ENCODE assay signal across 11 cellular contexts in the genomic region with DNA sequence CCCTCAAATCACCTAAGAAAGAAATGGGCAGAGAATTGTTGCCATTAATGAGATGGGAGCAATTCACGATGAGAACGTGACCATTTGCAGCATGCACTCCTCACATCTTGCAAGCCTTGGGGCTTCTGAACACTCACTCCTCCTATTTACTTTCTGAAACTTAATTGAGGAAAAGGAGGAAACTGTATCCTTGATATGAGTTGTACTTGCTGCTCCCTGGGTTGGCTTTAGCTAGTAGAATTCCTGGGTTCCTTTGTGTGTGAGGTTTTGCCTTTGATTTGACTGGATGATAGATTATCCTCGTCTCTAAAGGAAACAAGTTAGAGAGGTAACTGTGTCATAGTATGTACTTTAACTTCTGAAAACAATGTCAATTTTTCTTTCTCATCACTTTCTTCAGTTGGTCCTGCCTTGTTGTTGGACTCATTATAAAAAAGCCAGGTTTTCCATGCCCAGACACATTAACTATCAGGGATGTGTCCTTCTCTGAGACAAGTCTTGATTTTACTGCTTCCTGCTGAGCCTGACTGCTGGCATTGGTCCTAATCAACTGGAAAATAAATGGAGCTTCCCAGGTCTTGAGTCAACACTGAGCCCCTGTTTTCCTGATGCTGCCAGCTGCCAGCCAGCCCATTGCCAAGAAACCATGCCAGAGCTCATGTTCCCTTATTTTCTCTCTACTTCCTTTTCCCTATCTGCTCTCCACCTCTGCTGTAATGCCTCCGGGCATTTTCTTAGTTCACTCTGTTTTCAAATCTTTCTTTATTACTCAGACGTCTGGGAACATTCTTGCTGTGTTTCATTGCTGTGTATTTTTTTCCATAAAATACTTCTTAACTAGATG. TPM values are rescaled to one million over a fixed set of nuclear protein-coding genes. Genes with fewer than 3 reads are reported as not detected.
DNase-seq lines count a peak whose midpoint lies in the region; ATAC-seq and TF ChIP-seq lines count a peak whose summit lies in the region.
"Had no signal": no experiment of that assay in that cellular context is flagged by ENCODE, and none has a peak within 500 bp of the region (broad histone marks: within the 10 kb centered on the region; RNA-seq: fewer than 3 reads in every experiment).

No MANE protein-coding gene starts in this region.

- no peak overlapping the region for H4K91ac ChIP-seq in H9 (ENCODE audit: insufficient read length, low read depth, low read length)

- H3K23ac ChIP-seq in H9 (ENCODE audit: insufficient read length, low read depth, low read length) = no peak overlapping the region

- H2BK15ac ChIP-seq in H9 (ENCODE audit: low read depth, low read length) = no peak overlapping the region

- no peak overlapping the region for H2BK12ac ChIP-seq in H9 (ENCODE audit: insufficient read length, low read depth, low read length)

- H3K56ac ChIP-seq in H9 (ENCODE audit: insufficient read length, low read depth, low read length) = no peak overlapping the region

- H4K5ac ChIP-seq in H9 (ENCODE audit: insufficient read length, low read depth, low read length) = no peak overlapping the region

- no peaks in the 10 kb centered on the region for H3K27me3 ChIP-seq in mammary epithelial cell (ENCODE audit: insufficient read depth, low read length)
- H3K27me3 ChIP-seq in muscle layer of duodenum (ENCODE audit: low read depth, low read length) = no peaks in the 10 kb centered on the region
- H3K27me3 ChIP-seq in H9 (ENCODE audit: insufficient read depth, low read length) = no peaks in the 10 kb centered on the region

- H3K27ac ChIP-seq in mammary epithelial cell (ENCODE audit: insufficient read depth, low read depth, low read length) = no peak overlapping the region
- peak overlapping the region; percentile 8 for H3K27ac ChIP-seq in muscle layer of duodenum (ENCODE audit: low read length)
- H3K27ac ChIP-seq in H9 (ENCODE audit: insufficient read length, low read depth, low read length) = no peak overlapping the region

- H3K4me1 ChIP-seq in mammary epithelial cell (ENCODE audit: insufficient read depth, low read length) (peaks cover 19% of the 10 kb centered on the region), muscle layer of duodenum (ENCODE audit: control insufficient read depth in 1 of 2, insufficient read depth in 2 of 2, low read length in 2 of 2) (peaks cover 0 to 6% of the 10 kb centered on the region in 2 donors), H9 (ENCODE audit: insufficient read depth, low read length) (no peaks in the 10 kb centered on the region)

- H3K27me3 Mint-ChIP-seq in activated CD8-positive, alpha-beta T cell treated with anti-CD3 and anti-CD28 coated beads for 36 hours = peaks cover 13% of the 10 kb centered on the region
- H3K27me3 Mint-ChIP-seq in H9 (ENCODE audit: low read depth) = peaks cover 7% of the 10 kb centered on the region

- H4K20me1 ChIP-seq in mammary epithelial cell (ENCODE audit: insufficient read depth, low read length) (no peaks in the 10 kb centered on the region), H9 (ENCODE audit: control insufficient read depth, insufficient read depth, insufficient read length) (no peaks in the 10 kb centered on the region)

- H3K4ac ChIP-seq in H9 (ENCODE audit: low read depth, low read length) = no peak overlapping the region

- no peak overlapping the region for H3K4me3 Mint-ChIP-seq in activated CD8-positive, alpha-beta T cell treated with anti-CD3 and anti-CD28 coated beads for 36 hours
- H3K4me3 Mint-ChIP-seq in H9 = no peak overlapping the region
- H3K4me3 Mint-ChIP-seq: activated T-helper 1 cell treated with anti-CD3 and anti-CD28 coated beads, Interleukin-12 subunit alpha, Interleukin-12 subunit beta, Interleukin-2, Interleukin-4 antibody, amounts not matched to agents 30 ng/mL and 10 ng/mL and 1 ng/mL, durations not matched to agents 14 hours and 24 hours and 36 hours had no signal

- H2AFZ ChIP-seq in mammary epithelial cell (ENCODE audit: low read depth, low read length) (peak overlapping the region; percentile 84), H9 (ENCODE audit: low read length) (no peak overlapping the region)

- H2AK5ac ChIP-seq in H9 (ENCODE audit: insufficient read length, low read length) = no peak overlapping the region

- H3K18ac ChIP-seq in H9 (ENCODE audit: insufficient read length, low read depth, low read length) = no peak overlapping the region

- WGBS in mammary epithelial cell (ENCODE audit: low coverage, missing lambda C conversion rate) = 5% methylated on average over 4 of the region's 5 CpGs
- WGBS in H9 (ENCODE audit: extremely low coverage, insufficient read length, low lambda C conversion rate) = no CpG with 5 or more reads among the region's 5 CpGs

- no peak overlapping the region for H2BK20ac ChIP-seq in H9 (ENCODE audit: low read depth, low read length, poor library complexity, severe bottlenecking)

- no peaks in the 10 kb centered on the region for H3K79me1 ChIP-seq in H9 (ENCODE audit: insufficient read depth, low read depth, low read length, poor library complexity, severe bottlenecking)

- no peak overlapping the region for H3K14ac ChIP-seq in H9 (ENCODE audit: insufficient read depth, low read length)

- H3K9ac ChIP-seq in mammary epithelial cell (ENCODE audit: insufficient read depth, low read length) (no peak overlapping the region), H9 (ENCODE audit: extremely low read depth, insufficient read length, low read length) (no peak overlapping the region)

- H3K4me2 ChIP-seq in mammary epithelial cell (ENCODE audit: insufficient read depth, low read depth, low read length) (peak overlapping the region; percentile 34), H9 (ENCODE audit: insufficient read depth, insufficient read length, low read length) (no peak overlapping the region)

- intact Hi-C loops in mammary epithelial cell (cut with micrococcal nuclease) = no loop called here
- intact Hi-C loops in activated CD8-positive, alpha-beta T cell treated with anti-CD3 and anti-CD28 coated beads for 36 hours (cut with micrococcal nuclease) = no loop called here

- H3T11ph ChIP-seq in H9 (ENCODE audit: low read length) = no peak overlapping the region

- H3K36me3 ChIP-seq in mammary epithelial cell (ENCODE audit: insufficient read depth, low read length) (no peaks in the 10 kb centered on the region), muscle layer of duodenum (ENCODE audit: control insufficient read depth in 1 of 2, insufficient read depth in 2 of 2, low read length in 2 of 2) (no peaks in the 10 kb centered on the region)

- no peak overlapping the region for H4K8ac ChIP-seq in H9 (replicated peaks; ENCODE audit: insufficient read length, low read depth, low read length)

- peaks cover 4% of the 10 kb centered on the region for H3K9me3 Mint-ChIP-seq in activated CD8-positive, alpha-beta T cell treated with anti-CD3 and anti-CD28 coated beads for 36 hours
- peaks cover 3% of the 10 kb centered on the region in 2 experiments; a peak in 3 of 5 replicates for H3K9me3 Mint-ChIP-seq in H9

- H2BK5ac ChIP-seq in H9 (ENCODE audit: insufficient read length, low read length) = no peak overlapping the region

- CTCF ChIA-PET in mammary epithelial cell (lab: Charles Lee; ENCODE audit: low non-redundant PET) = no interaction called here
- CTCF ChIA-PET in activated CD8-positive, alpha-beta T cell treated with anti-CD3 and anti-CD28 coated beads for 36 hours (lab: Charles Lee) = no interaction called here

- DNase-seq in DMS 273 (lab: John Stamatoyannopoulos, UW; ENCODE audit: unreplicated experiment) = peak; percentile 98
- DNase-seq in NCI-H2081 treated with DMSO at 0.1 percent for 48 hours (lab: John Stamatoyannopoulos, UW) = peak; percentile 94
- peak; percentile 80 for DNase-seq in mammary epithelial cell
- no peak for DNase-seq in GM10266 (ENCODE audit: extremely low spot score)
- no peak for DNase-seq in activated CD8-positive, alpha-beta T cell treated with anti-CD3 and anti-CD28 coated beads for 36 hours
- no peak for DNase-seq in H9
- DNase-seq: GDM1; stimulated activated CD4-positive, alpha-beta T cell treated with anti-CD3 and anti-CD28 coated beads, Interleukin-4, amount 100 ng/mL, for 1 hour had no signal

- dilution Hi-C loops in mammary epithelial cell (cut with HindIII; ENCODE audit: low sequenced_read_pairs) = no loop called here

- BruUV-seq in mammary epithelial cell (replicated peaks; lab: Mats Ljungman, UMichigan) = no TSS peak

- H3K4me3 ChIP-seq in mammary epithelial cell (replicated peaks in 1 of 3; ENCODE audit: insufficient read depth in 1 of 3, low read depth in 2 of 3, low read length in 3 of 3) = no peak overlapping the region
- H3K4me3 ChIP-seq in muscle layer of duodenum (ENCODE audit: low read depth in 1 of 2, low read length in 2 of 2) = no peak overlapping the region

- no peaks in the 10 kb centered on the region for H3K36me3 Mint-ChIP-seq in activated CD8-positive, alpha-beta T cell treated with anti-CD3 and anti-CD28 coated beads for 36 hours (ENCODE audit: low read depth)
- peaks cover 0 to 4% (median 1%) of the 10 kb centered on the region in 3 experiments; a peak in 1 of 7 replicates for H3K36me3 Mint-ChIP-seq in H9 (ENCODE audit: insufficient read depth in 1 of 3, low read depth in 3 of 3)

- POLR2A ChIA-PET in activated CD8-positive, alpha-beta T cell treated with anti-CD3 and anti-CD28 coated beads for 36 hours (lab: Charles Lee) = no interaction called here

- in situ Hi-C loops in mammary epithelial cell (cut with MboI; ENCODE audit: low sequenced_read_pairs in 2 of 2) = no loop called here

- H3K4me1 Mint-ChIP-seq in activated CD8-positive, alpha-beta T cell treated with anti-CD3 and anti-CD28 coated beads for 36 hours (ENCODE audit: low read depth) = no peaks in the 10 kb centered on the region
- H3K4me1 Mint-ChIP-seq in H9 = 0 out of 4 replicates have a peak, but pooled peaks cover 0 to 2% of the 10 kb centered on the region in 2 experiments

- no peaks in the 10 kb centered on the region for H3K9me3 ChIP-seq in mammary epithelial cell (replicated peaks; ENCODE audit: insufficient read depth, low read length)
- H3K9me3 ChIP-seq in muscle layer of duodenum (ENCODE audit: control insufficient read depth in 1 of 2, low read length in 2 of 2) = no peaks in the 10 kb centered on the region
- H3K9me3 ChIP-seq in H9 (ENCODE audit: control insufficient read depth, low read depth, low read length) = no peaks in the 10 kb centered on the region

- TF ChIP-seq CTCF in mammary epithelial cell (conservative IDR thresholded peaks at IDR 0.05 in 1 of 2, IDR thresholded peaks at IDR 0.05 in 1 of 2; ENCODE audit: extremely low read depth in 1 of 2, insufficient read depth in 1 of 2, low read depth in 1 of 2, low read length in 2 of 2) (no peak), GM10266 (IDR thresholded peaks at IDR 0.05; ENCODE audit: control insufficient read depth, insufficient read depth, low read depth, missing control alignments) (no peak), H9 (conservative IDR thresholded peaks at IDR 0.05) (no peak)
- TF ChIP-seq CTCF in activated CD8-positive, alpha-beta T cell treated with anti-CD3 and anti-CD28 coated beads for 36 hours (IDR thresholded peaks at IDR 0.05) = no peak

- no peaks in the 10 kb centered on the region for H3K79me2 ChIP-seq in mammary epithelial cell (ENCODE audit: insufficient read depth, low read length)
- no peaks in the 10 kb centered on the region for H3K79me2 ChIP-seq in H9 (ENCODE audit: insufficient read depth, low read length)

- no peak overlapping the region for H3K27ac Mint-ChIP-seq in activated CD8-positive, alpha-beta T cell treated with anti-CD3 and anti-CD28 coated beads for 36 hours
- no peak overlapping the region for H3K27ac Mint-ChIP-seq in H9
- H3K27ac Mint-ChIP-seq: activated T-helper 1 cell treated with anti-CD3 and anti-CD28 coated beads, Interleukin-12 subunit alpha, Interleukin-12 subunit beta, Interleukin-2, Interleukin-4 antibody, amounts not matched to agents 30 ng/mL and 10 ng/mL and 1 ng/mL, durations not matched to agents 14 hours and 24 hours and 36 hours had no signal

- H2BK120ac ChIP-seq in H9 (ENCODE audit: low read depth, low read length, poor library complexity, severe bottlenecking) = no peak overlapping the region

- no peaks in the 10 kb centered on the region for H3K23me2 ChIP-seq in H9 (ENCODE audit: insufficient read length, low read depth, low read length, poor library complexity, severe bottlenecking)

- no peak for ATAC-seq in activated CD8-positive, alpha-beta T cell treated with anti-CD3 and anti-CD28 coated beads for 36 hours
- ATAC-seq in HG03342 (IDR thresholded peaks at IDR 0.05; ENCODE audit: unreplicated experiment) = no peak

RNA-seq across cellular contexts. Expression of gene MRAP2, which starts 6.0 kb away (rescaled TPM):
- 1 to 10 TPM in 1 of 2 donors, under 1 TPM in 1; 0.54 to 3.2 TPM for total RNA-seq in mammary epithelial cell
- polyA plus RNA-seq in mammary epithelial cell = 1.4 TPM
- polyA minus RNA-seq in mammary epithelial cell = not detected
- total RNA-seq in activated CD8-positive, alpha-beta T cell treated with anti-CD3 and anti-CD28 coated beads for 36 hours = not detected
- 8.0 and 8.3 TPM in 2 replicates for total RNA-seq in H9 (2021)
- total RNA-seq: activated T-helper 1 cell treated with anti-CD3 and anti-CD28 coated beads, Interleukin-12 subunit alpha, Interleukin-12 subunit beta, Interleukin-2, Interleukin-4 antibody, amounts not matched to agents 30 ng/mL and 10 ng/mL and 1 ng/mL, durations not matched to agents 14 hours and 24 hours and 36 hours had no signal

Comparison
In these comparisons a context has a peak if more than half of its experiments do, and no peak if none do; other contexts are left out.
1. DNase-seq: peak in DMS 273 (single experiment), NCI-H2081 treated with DMSO at 0.1 percent for 48 hours (single experiment) and mammary epithelial cell (single experiment); none in GM10266 (single experiment), activated CD8-positive, alpha-beta T cell treated with anti-CD3 and anti-CD28 coated beads for 36 hours (single experiment) and H9 (single experiment).